Comparison of ENCODE assay signal across 17 cellular contexts in genomic region chr16:25586826-25587225, GRCh38.
DNase-seq lines count a peak whose midpoint lies in the region; ATAC-seq and TF ChIP-seq lines count a peak whose summit lies in the region.
"Had no signal": no experiment of that assay in that cellular context is flagged by ENCODE, and none has a peak within 500 bp of the region (broad histone marks: within the 10 kb centered on the region; RNA-seq: fewer than 3 reads in every experiment).

No MANE protein-coding gene starts in this region.

- ATAC-seq in HG02970 (IDR thresholded peaks at IDR 0.05; ENCODE audit: low FRiP score, unreplicated experiment) = no peak

- H3K36me3 Mint-ChIP-seq in activated T-cell treated with anti-CD3 and anti-CD28 coated beads, Interleukin-2, amount 50 U/mL, for 24 hours (ENCODE audit: low read depth) = no peaks in the 10 kb centered on the region
- H3K36me3 Mint-ChIP-seq: CD14-positive monocyte; CD4-positive, alpha-beta memory T cell; CD4-positive, CD25-positive, alpha-beta regulatory T cell; CD8-positive, alpha-beta memory T cell had no signal

- H3K27ac ChIP-seq in WERI-Rb-1 = peak overlapping the region; percentile 77
- H3K27ac ChIP-seq: BLaER1 had no signal

- no peak for TF ChIP-seq CTCF in WERI-Rb-1 (IDR thresholded peaks at IDR 0.05; ENCODE audit: low read depth, low read length)

- no peak overlapping the region for H3K4me3 ChIP-seq in WERI-Rb-1 (ENCODE audit: low read depth, low read length)
- H3K4me3 ChIP-seq: BLaER1 had no signal

- no peaks in the 10 kb centered on the region for H3K4me1 Mint-ChIP-seq in activated T-cell treated with anti-CD3 and anti-CD28 coated beads, Interleukin-2, amount 50 U/mL, for 24 hours (ENCODE audit: low read depth)
- H3K4me1 Mint-ChIP-seq: CD14-positive monocyte; CD4-positive, alpha-beta memory T cell; CD4-positive, CD25-positive, alpha-beta regulatory T cell; CD8-positive, alpha-beta memory T cell had no signal

- H3K27me3 ChIP-seq in WERI-Rb-1 (ENCODE audit: insufficient read depth, low read depth, severe bottlenecking) = no peaks in the 10 kb centered on the region
- H3K27me3 ChIP-seq: BE2C, BLaER1 had no signal

- H3K27me3 Mint-ChIP-seq in activated T-cell treated with anti-CD3 and anti-CD28 coated beads, Interleukin-2, amount 50 U/mL, for 24 hours = peaks cover 14% of the 10 kb centered on the region

- DNase-seq in NCI-H82 (lab: John Stamatoyannopoulos, UW) (peak; percentile 83), WERI-Rb-1 (peak; percentile 85), NCI-H2081 (lab: John Stamatoyannopoulos, UW) (no peak)
- no peak for DNase-seq in activated T-cell treated with anti-CD3 and anti-CD28 coated beads, Interleukin-2, amount 50 U/mL, for 24 hours
- DNase-seq: 8988T; ACHN; BE2C; C1 segment of cervical spinal cord; CD4-positive, alpha-beta memory T cell; CD4-positive, CD25-positive, alpha-beta regulatory T cell; CD8-positive, alpha-beta memory T cell; COR-L47; DMS79 treated with DMSO at 0.1 percent for 48 hours; GF-D8 had no signal

- no peak overlapping the region for H3K27ac Mint-ChIP-seq in activated T-cell treated with anti-CD3 and anti-CD28 coated beads, Interleukin-2, amount 50 U/mL, for 24 hours
- H3K27ac Mint-ChIP-seq: CD4-positive, alpha-beta memory T cell; CD4-positive, CD25-positive, alpha-beta regulatory T cell had no signal

- no peak overlapping the region for H3K4me3 Mint-ChIP-seq in activated T-cell treated with anti-CD3 and anti-CD28 coated beads, Interleukin-2, amount 50 U/mL, for 24 hours
- H3K4me3 Mint-ChIP-seq: CD14-positive monocyte; CD4-positive, alpha-beta memory T cell; CD4-positive, CD25-positive, alpha-beta regulatory T cell; CD8-positive, alpha-beta memory T cell had no signal

- H3K9me3 Mint-ChIP-seq in activated T-cell treated with anti-CD3 and anti-CD28 coated beads, Interleukin-2, amount 50 U/mL, for 24 hours = no peaks in the 10 kb centered on the region
- H3K9me3 Mint-ChIP-seq: CD8-positive, alpha-beta memory T cell had no signal

- peaks cover 10% of the 10 kb centered on the region for H3K9me3 ChIP-seq in WERI-Rb-1 (ENCODE audit: severe bottlenecking)
- H3K9me3 ChIP-seq: BE2C, BLaER1 had no signal

- no peaks in the 10 kb centered on the region for H3K36me3 ChIP-seq in WERI-Rb-1
- H3K36me3 ChIP-seq: BE2C, BLaER1 had no signal

Comparison
In these comparisons a context has a peak if more than half of its experiments do, and no peak if none do; other contexts are left out.
1. DNase-seq: peak in NCI-H82 (single experiment) and WERI-Rb-1 (single experiment); none in activated T-cell treated with anti-CD3 and anti-CD28 coated beads, Interleukin-2, amount 50 U/mL, for 24 hours (single experiment) and NCI-H2081 (0 of 2).